Comparison of ENCODE assay signal across 13 cellular contexts in the genomic region with DNA sequence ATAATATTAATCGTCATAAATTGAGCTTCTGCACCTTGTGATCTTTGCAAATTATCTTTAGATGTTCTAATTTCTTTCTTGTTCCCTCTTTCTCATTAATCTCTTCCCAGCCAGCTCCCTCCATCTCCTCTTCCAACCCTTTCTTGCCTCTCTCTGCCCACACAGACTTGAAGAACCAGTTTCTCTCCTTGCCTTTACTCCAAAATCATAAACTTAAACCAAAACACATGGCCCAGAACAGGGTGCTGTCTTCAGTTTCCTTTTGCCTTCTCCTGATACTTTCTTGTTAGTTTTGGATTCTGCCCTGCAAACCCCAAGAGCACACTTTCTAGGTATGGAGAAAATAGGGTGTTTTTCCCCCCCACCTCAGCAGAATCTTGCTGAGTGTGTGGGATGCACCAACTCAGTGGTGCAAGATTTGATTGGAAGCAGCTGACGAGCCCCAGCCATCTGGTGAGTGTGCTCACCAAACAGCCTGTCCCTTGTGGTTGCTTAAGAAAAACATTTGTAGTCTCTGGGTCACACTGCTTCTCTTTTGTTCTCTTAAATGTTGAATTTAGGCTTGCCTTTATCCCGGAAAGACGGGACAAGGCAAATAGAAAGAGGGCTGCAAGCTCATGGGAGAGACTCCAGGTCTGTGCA.
DNase-seq lines count a peak whose midpoint lies in the region; ATAC-seq and TF ChIP-seq lines count a peak whose summit lies in the region.
"Had no signal": no experiment of that assay in that cellular context is flagged by ENCODE, and none has a peak within 500 bp of the region (broad histone marks: within the 10 kb centered on the region; RNA-seq: fewer than 3 reads in every experiment).

No MANE protein-coding gene starts in this region.

- 74 to 76% methylated on average over 4 of the region's 4 CpGs for WGBS in endodermal cell (ENCODE audit: insufficient coverage in 1 of 2, insufficient read length in 1 of 2), 2 experiments
- 47 to 49% methylated on average over 4 of the region's 4 CpGs for WGBS in testis, 2 donors

- intact Hi-C loops in left lung (cut with DNase I) (no loop called here), testis (cut with DNase I; ENCODE audit: low total_unique reads) (no loop called here)

- H3K36me3 Mint-ChIP-seq in endodermal cell (ENCODE audit: low read depth) = no peaks in the 10 kb centered on the region
- H3K36me3 Mint-ChIP-seq in activated CD8-positive, alpha-beta T cell treated with anti-CD3 and anti-CD28 coated beads, Interleukin-2, amount 10 ng/mL, durations not matched to agents 7 days and 5 days (ENCODE audit: low read depth) = no peaks in the 10 kb centered on the region
- H3K36me3 Mint-ChIP-seq: activated naive CD8-positive, alpha-beta T cell treated with anti-CD3 and anti-CD28 coated beads, Interleukin-2, amount 10 ng/mL, durations not matched to agents 7 days and 5 days had no signal

- peak; percentile 64 for TF ChIP-seq CTCF in endodermal cell (conservative IDR thresholded peaks at IDR 0.05)
- TF ChIP-seq CTCF in left lung (IDR thresholded peaks at IDR 0.05) = no peak
- TF ChIP-seq CTCF in testis (IDR thresholded peaks at IDR 0.05) = peak in 1 of 3 experiments; percentile 28

- peak; percentile 53 for ATAC-seq in left lung
- ATAC-seq in activated CD8-positive, alpha-beta T cell treated with anti-CD3 and anti-CD28 coated beads, Interleukin-2, amount 10 ng/mL, durations not matched to agents 7 days and 5 days = no peak
- ATAC-seq: activated CD4-positive, alpha-beta T cell treated with anti-CD3 and anti-CD28 coated beads for 36 hours had no signal

- peak; percentile 34 for DNase-seq in NCI-H1694 treated with DMSO at 0.1 percent for 48 hours (lab: John Stamatoyannopoulos, UW)
- DNase-seq in endodermal cell = peak; percentile 62
- no peak for DNase-seq in left lung
- peak; percentile 68 for DNase-seq in testis
- no peak for DNase-seq in activated CD8-positive, alpha-beta T cell treated with anti-CD3 and anti-CD28 coated beads, Interleukin-2, amount 10 ng/mL, durations not matched to agents 7 days and 5 days
- DNase-seq in glomerular visceral epithelial cell (ENCODE audit: extremely low spot score) = no peak
- no peak for DNase-seq in LoVo (ENCODE audit: low spot score)
- DNase-seq: activated CD4-positive, alpha-beta T cell treated with anti-CD3 and anti-CD28 coated beads for 36 hours; activated naive CD8-positive, alpha-beta T cell treated with anti-CD3 and anti-CD28 coated beads, Interleukin-2, amount 10 ng/mL, durations not matched to agents 7 days and 5 days; GF-D8; head of caudate nucleus; MG63; stimulated activated naive CD4-positive, alpha-beta T cell treated with Interleukin-2 at 50 U/mL for 16 hours had no signal

- H3K27me3 ChIP-seq in endodermal cell (ENCODE audit: control insufficient read depth, insufficient read depth, low read length, poor library complexity, severe bottlenecking) (peaks cover 25% of the 10 kb centered on the region), left lung (no peaks in the 10 kb centered on the region), testis (no peaks in the 10 kb centered on the region)
- H3K27me3 ChIP-seq: MG63 had no signal

- CTCF ChIA-PET in activated CD8-positive, alpha-beta T cell treated with anti-CD3 and anti-CD28 coated beads, Interleukin-2, amount 10 ng/mL, durations not matched to agents 7 days and 5 days (lab: Charles Lee) = no interaction called here

- H3K4me3 Mint-ChIP-seq in endodermal cell = no peak overlapping the region
- no peak overlapping the region for H3K4me3 Mint-ChIP-seq in activated CD8-positive, alpha-beta T cell treated with anti-CD3 and anti-CD28 coated beads, Interleukin-2, amount 10 ng/mL, durations not matched to agents 7 days and 5 days
- H3K4me3 Mint-ChIP-seq: activated CD4-positive, alpha-beta T cell treated with anti-CD3 and anti-CD28 coated beads for 36 hours; activated naive CD8-positive, alpha-beta T cell treated with anti-CD3 and anti-CD28 coated beads, Interleukin-2, amount 10 ng/mL, durations not matched to agents 7 days and 5 days had no signal

- no peaks in the 10 kb centered on the region for H3K4me1 ChIP-seq in endodermal cell (ENCODE audit: control insufficient read depth, insufficient read depth, low read length)
- no peaks in the 10 kb centered on the region for H3K4me1 ChIP-seq in left lung
- no peaks in the 10 kb centered on the region for H3K4me1 ChIP-seq in testis

- TF ChIP-seq POLR2A in testis (IDR thresholded peaks at IDR 0.05) = no peak

- H3K4me1 Mint-ChIP-seq in endodermal cell = peaks cover 11% of the 10 kb centered on the region
- no peaks in the 10 kb centered on the region for H3K4me1 Mint-ChIP-seq in activated CD8-positive, alpha-beta T cell treated with anti-CD3 and anti-CD28 coated beads, Interleukin-2, amount 10 ng/mL, durations not matched to agents 7 days and 5 days (ENCODE audit: low read depth)
- H3K4me1 Mint-ChIP-seq: activated CD4-positive, alpha-beta T cell treated with anti-CD3 and anti-CD28 coated beads for 36 hours; activated naive CD8-positive, alpha-beta T cell treated with anti-CD3 and anti-CD28 coated beads, Interleukin-2, amount 10 ng/mL, durations not matched to agents 7 days and 5 days had no signal

- H3K4me3 ChIP-seq in endodermal cell (ENCODE audit: low read length) (no peak overlapping the region), left lung (no peak overlapping the region), testis (no peak overlapping the region)
- H3K4me3 ChIP-seq: MG63 had no signal

- no peaks in the 10 kb centered on the region for H3K9me3 Mint-ChIP-seq in endodermal cell
- no peaks in the 10 kb centered on the region for H3K9me3 Mint-ChIP-seq in activated CD8-positive, alpha-beta T cell treated with anti-CD3 and anti-CD28 coated beads, Interleukin-2, amount 10 ng/mL, durations not matched to agents 7 days and 5 days (ENCODE audit: insufficient read depth)
- H3K9me3 Mint-ChIP-seq: activated naive CD8-positive, alpha-beta T cell treated with anti-CD3 and anti-CD28 coated beads, Interleukin-2, amount 10 ng/mL, durations not matched to agents 7 days and 5 days had no signal

- H3K27ac Mint-ChIP-seq in endodermal cell = no peak overlapping the region
- no peak overlapping the region for H3K27ac Mint-ChIP-seq in activated CD8-positive, alpha-beta T cell treated with anti-CD3 and anti-CD28 coated beads, Interleukin-2, amount 10 ng/mL, durations not matched to agents 7 days and 5 days
- H3K27ac Mint-ChIP-seq: activated CD4-positive, alpha-beta T cell treated with anti-CD3 and anti-CD28 coated beads for 36 hours; activated naive CD8-positive, alpha-beta T cell treated with anti-CD3 and anti-CD28 coated beads, Interleukin-2, amount 10 ng/mL, durations not matched to agents 7 days and 5 days had no signal

- POLR2A ChIA-PET in activated CD8-positive, alpha-beta T cell treated with anti-CD3 and anti-CD28 coated beads, Interleukin-2, amount 10 ng/mL, durations not matched to agents 7 days and 5 days (lab: Charles Lee) = no interaction called here

- H3K36me3 ChIP-seq in endodermal cell (ENCODE audit: control insufficient read depth, insufficient read depth, low read length) (no peaks in the 10 kb centered on the region), left lung (no peaks in the 10 kb centered on the region), testis (ENCODE audit: low read depth, missing control alignments) (no peaks in the 10 kb centered on the region)
- H3K36me3 ChIP-seq: MG63 had no signal

- H3K9me3 ChIP-seq in endodermal cell (ENCODE audit: control insufficient read depth, low read length) (no peaks in the 10 kb centered on the region), left lung (no peaks in the 10 kb centered on the region), testis (no peaks in the 10 kb centered on the region)
- H3K9me3 ChIP-seq: MG63 had no signal

- peaks cover 12% of the 10 kb centered on the region for H3K27me3 Mint-ChIP-seq in endodermal cell (ENCODE audit: insufficient read depth)
- peaks cover 9% of the 10 kb centered on the region for H3K27me3 Mint-ChIP-seq in activated CD8-positive, alpha-beta T cell treated with anti-CD3 and anti-CD28 coated beads, Interleukin-2, amount 10 ng/mL, durations not matched to agents 7 days and 5 days (ENCODE audit: low read depth)

- H3K9ac ChIP-seq in endodermal cell (ENCODE audit: extremely low read depth, low read length, poor library complexity, severe bottlenecking) = no peak overlapping the region

- H3K27ac ChIP-seq in endodermal cell (ENCODE audit: low read depth, low read length) = no peak overlapping the region
- no peak overlapping the region for H3K27ac ChIP-seq in left lung
- H3K27ac ChIP-seq in testis = no peak overlapping the region

Comparison
In these comparisons a context has a peak if more than half of its experiments do, and no peak if none do; other contexts are left out.
1. DNase-seq: peak in NCI-H1694 treated with DMSO at 0.1 percent for 48 hours (single experiment), endodermal cell (single experiment) and testis (single experiment); none in left lung (0 of 2), activated CD8-positive, alpha-beta T cell treated with anti-CD3 and anti-CD28 coated beads, Interleukin-2, amount 10 ng/mL, durations not matched to agents 7 days and 5 days (single experiment), glomerular visceral epithelial cell (single experiment) and LoVo (single experiment).